26 cellular contexts compared by ENCODE assay signal in the genomic region with DNA sequence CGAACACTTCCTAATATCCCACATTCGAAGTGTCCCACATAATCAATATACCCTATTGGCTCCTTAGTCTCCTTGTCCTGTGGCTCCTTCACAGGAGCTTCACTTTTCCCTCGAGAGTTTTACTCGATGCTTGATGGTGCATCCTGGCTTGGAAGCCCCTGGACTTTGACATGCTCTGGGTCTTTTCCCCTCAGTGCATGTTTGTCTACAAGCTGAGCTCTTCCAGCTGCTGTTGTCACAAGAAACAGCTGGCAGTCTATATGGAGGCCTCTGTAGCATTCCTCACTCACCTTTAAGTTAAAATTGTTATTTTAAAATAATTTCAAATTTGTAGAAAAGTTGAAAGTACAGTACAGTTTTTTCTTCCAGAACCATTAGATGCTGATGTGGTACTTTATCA.
"Had no signal": no experiment of that assay in that cellular context is flagged by ENCODE, and none has a peak within 500 bp of the region (broad histone marks: within the 10 kb centered on the region; RNA-seq: fewer than 3 reads in every experiment).

No MANE protein-coding gene starts in this region.

- H3K27me3 ChIP-seq: dorsolateral prefrontal cortex, esophagus muscularis mucosa, foreskin keratinocyte, gastroesophageal sphincter, heart right ventricle, left lung had no signal

- DNase-seq: dermis blood vessel endothelial cell; dorsolateral prefrontal cortex; effector CD4-positive, alpha-beta T cell; effector memory CD4-positive, alpha-beta T cell; foreskin keratinocyte; glutamatergic neuron; head of caudate nucleus; heart right ventricle; hippocampal formation; kidney; kidney glomerular epithelial cell; left colon; left lung; left ventricle myocardium superior; lower lobe of right lung; mesenchymal stem cell; mucosa of descending colon; naive B cell had no signal

- H3K9me3 ChIP-seq: esophagus muscularis mucosa, gastroesophageal sphincter, heart right ventricle, left lung, lower lobe of right lung, mucosa of descending colon had no signal

- H3K4me3 ChIP-seq: coronary artery, dorsolateral prefrontal cortex, esophagus muscularis mucosa, gastroesophageal sphincter, heart right ventricle, left lung, lower lobe of right lung, mucosa of descending colon had no signal

- ATAC-seq: gastroesophageal sphincter, heart right ventricle, left colon, left lung, left ventricle myocardium superior, lower lobe of right lung, mucosa of descending colon had no signal

- FAIRE-seq: colon, endothelial cell of umbilical vein, frontal cortex, islet of Langerhans, kidney had no signal

- H3K4me1 Mint-ChIP-seq: naive B cell had no signal

- H3K4me3 Mint-ChIP-seq: mesothelial cell of epicardium, naive B cell had no signal

- H3K27ac Mint-ChIP-seq: mesothelial cell of epicardium, naive B cell had no signal

- H3K9me3 Mint-ChIP-seq: mesothelial cell of epicardium, naive B cell had no signal

- H3K36me3 ChIP-seq: esophagus muscularis mucosa, gastroesophageal sphincter, heart right ventricle, left lung, lower lobe of right lung had no signal

- H3K4me1 ChIP-seq: gastroesophageal sphincter, lower lobe of right lung had no signal

- H3K27me3 Mint-ChIP-seq: naive B cell had no signal

- H3K36me3 Mint-ChIP-seq: naive B cell had no signal

- H3K27ac ChIP-seq: coronary artery, dorsolateral prefrontal cortex, esophagus muscularis mucosa, foreskin keratinocyte, gastroesophageal sphincter, heart right ventricle, left lung, lower lobe of right lung had no signal
